Comparison of ENCODE assay signal across 1 cellular context in the genomic region with DNA sequence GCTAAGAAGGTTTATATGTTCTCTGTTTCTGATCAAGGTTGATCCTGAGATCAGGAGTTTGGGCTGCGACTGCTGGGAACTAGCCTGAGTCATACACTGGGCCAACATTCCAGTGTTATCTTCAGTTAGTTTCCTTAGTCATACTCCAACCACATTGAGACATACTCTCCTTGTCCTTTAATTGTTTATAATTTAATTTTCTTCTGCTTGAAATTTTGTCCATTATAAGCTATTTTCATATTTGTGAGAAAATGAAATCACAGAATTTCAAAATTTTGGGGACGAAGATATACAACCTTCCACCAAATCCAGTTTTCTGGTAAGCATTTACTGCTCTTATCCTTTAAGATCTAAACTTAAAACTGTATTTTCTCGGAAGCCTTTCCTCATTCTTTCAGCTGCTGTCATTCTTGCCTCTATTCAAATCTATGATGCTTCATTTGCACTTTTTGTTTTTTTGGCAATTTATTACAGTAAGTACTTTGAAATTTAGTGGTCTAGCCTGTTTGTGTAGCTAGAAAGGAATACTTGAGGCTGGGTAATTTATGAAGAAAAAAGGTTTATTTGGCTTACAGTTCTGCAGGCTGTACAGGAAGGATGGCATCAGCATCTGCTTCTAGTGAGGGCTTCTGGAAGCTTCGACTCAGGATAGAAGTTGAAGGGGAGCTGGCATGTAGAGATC.
A peak's percentile ranks its signal among the peaks of the same experiment; 100 is the strongest.
TF ChIP-seq lines count a peak whose summit lies in the region.

No MANE protein-coding gene starts in this region.

TF ChIP-seq in IMR-90, 13 proteins besides CTCF, POLR2A, EP300 and RAD21 (continued from another document):
- TF ChIP-seq FOS (IDR thresholded peaks at IDR 0.05; ENCODE audit: low read depth, low read length) (peak; percentile 95), CEBPB (IDR thresholded peaks at IDR 0.05; ENCODE audit: low read depth, low read length) (peak; percentile 85), MAFK (IDR thresholded peaks at IDR 0.05; ENCODE audit: low read depth, low read length) (no peak), MXI1 (IDR thresholded peaks at IDR 0.05; ENCODE audit: borderline replicate concordance, low read depth, low read length) (no peak), SMC3 (IDR thresholded peaks at IDR 0.05; ENCODE audit: low read depth, low read length) (no peak)
- TF ChIP-seq, protein P1, sequence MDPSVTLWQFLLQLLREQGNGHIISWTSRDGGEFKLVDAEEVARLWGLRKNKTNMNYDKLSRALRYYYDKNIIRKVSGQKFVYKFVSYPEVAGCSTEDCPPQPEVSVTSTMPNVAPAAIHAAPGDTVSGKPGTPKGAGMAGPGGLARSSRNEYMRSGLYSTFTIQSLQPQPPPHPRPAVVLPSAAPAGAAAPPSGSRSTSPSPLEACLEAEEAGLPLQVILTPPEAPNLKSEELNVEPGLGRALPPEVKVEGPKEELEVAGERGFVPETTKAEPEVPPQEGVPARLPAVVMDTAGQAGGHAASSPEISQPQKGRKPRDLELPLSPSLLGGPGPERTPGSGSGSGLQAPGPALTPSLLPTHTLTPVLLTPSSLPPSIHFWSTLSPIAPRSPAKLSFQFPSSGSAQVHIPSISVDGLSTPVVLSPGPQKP (IDR thresholded peaks at IDR 0.05; ENCODE audit: borderline replicate concordance, low read depth, low read length), result no peak
- TF ChIP-seq, protein P2, sequence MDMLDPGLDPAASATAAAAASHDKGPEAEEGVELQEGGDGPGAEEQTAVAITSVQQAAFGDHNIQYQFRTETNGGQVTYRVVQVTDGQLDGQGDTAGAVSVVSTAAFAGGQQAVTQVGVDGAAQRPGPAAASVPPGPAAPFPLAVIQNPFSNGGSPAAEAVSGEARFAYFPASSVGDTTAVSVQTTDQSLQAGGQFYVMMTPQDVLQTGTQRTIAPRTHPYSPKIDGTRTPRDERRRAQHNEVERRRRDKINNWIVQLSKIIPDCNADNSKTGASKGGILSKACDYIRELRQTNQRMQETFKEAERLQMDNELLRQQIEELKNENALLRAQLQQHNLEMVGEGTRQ (IDR thresholded peaks at IDR 0.05; ENCODE audit: low read depth, low read length), result no peak
